ENCODE assay signal across 9 cellular contexts in genomic region chr11:93652161-93652597, GRCh38. TPM values are rescaled to one million over a fixed set of nuclear protein-coding genes. Genes with fewer than 3 reads are reported as not detected.
DNase-seq lines count a peak whose midpoint lies in the region; ATAC-seq and TF ChIP-seq lines count a peak whose summit lies in the region.
"Had no signal": no experiment of that assay in that cellular context is flagged by ENCODE, and none has a peak within 500 bp of the region (broad histone marks: within the 10 kb centered on the region; RNA-seq: fewer than 3 reads in every experiment).

No MANE protein-coding gene starts in this region.

- H3K27ac ChIP-seq in tibial artery = no peak overlapping the region
- H3K27ac ChIP-seq: SJSA1 had no signal

- CTCF ChIA-PET in GM10248 (lab: Yijun Ruan, JAX) = interaction anchor here (0.8 to 6.4 kb wide), 22 partner anchors 9 to 711 kb away, joined by 3 to 90 read pairs (median 4); partner anchors contain the start of gene CEP295

- intact Hi-C loops in tibial artery (cut with DNase I; ENCODE audit: low total_unique reads) = loop anchor here (2.0 kb wide), 1 partner anchor 417 kb away; no protein-coding TSS in a partner anchor

- no peaks in the 10 kb centered on the region for H3K4me1 ChIP-seq in BE2C
- H3K4me1 ChIP-seq in tibial artery = no peaks in the 10 kb centered on the region
- H3K4me1 ChIP-seq: SJSA1 had no signal

- H3K4me3 ChIP-seq in BE2C (ENCODE audit: low read depth, low read length) = no peak overlapping the region
- H3K4me3 ChIP-seq in astrocyte of the cerebellum (ENCODE audit: low read depth, low read length) = no peak overlapping the region
- H3K4me3 ChIP-seq in tibial artery = no peak overlapping the region
- H3K4me3 ChIP-seq: SJSA1 had no signal

- peak; percentile 75 for TF ChIP-seq CTCF in BE2C (IDR thresholded peaks at IDR 0.05; ENCODE audit: low read depth, low read length)
- TF ChIP-seq CTCF in GM10248 (IDR thresholded peaks at IDR 0.05; ENCODE audit: control extremely low read depth, extremely low read depth, low read depth, missing control alignments) = peak; percentile 65
- peak; percentile 54 for TF ChIP-seq CTCF in astrocyte of the cerebellum (IDR thresholded peaks at IDR 0.05; ENCODE audit: low read depth, low read length, missing control alignments)
- TF ChIP-seq CTCF in tibial artery (IDR thresholded peaks at IDR 0.05) = peak; percentile 71 to 75

- POLR2A ChIA-PET in GM10248 (lab: Yijun Ruan, JAX) = no interaction called here

- no peaks in the 10 kb centered on the region for H3K36me3 ChIP-seq in BE2C
- no peaks in the 10 kb centered on the region for H3K36me3 ChIP-seq in tibial artery
- H3K36me3 ChIP-seq: SJSA1 had no signal

- in situ Hi-C loops in astrocyte of the cerebellum (cut with HindIII; ENCODE audit: low sequenced_read_pairs) = no loop called here

- no peaks in the 10 kb centered on the region for H3K27me3 ChIP-seq in BE2C
- peaks cover 0 to 15% of the 10 kb centered on the region in 2 donors for H3K27me3 ChIP-seq in tibial artery
- H3K27me3 ChIP-seq: SJSA1 had no signal

- ATAC-seq in HG03175 (IDR thresholded peaks at IDR 0.05; ENCODE audit: unreplicated experiment) (no peak), HG02759 (IDR thresholded peaks at IDR 0.05; ENCODE audit: unreplicated experiment) (no peak)

- H3K9me3 ChIP-seq in BE2C (no peaks in the 10 kb centered on the region), tibial artery (no peaks in the 10 kb centered on the region)
- H3K9me3 ChIP-seq: SJSA1 had no signal

- DNase-seq in BE2C (peak; percentile 36), GM10248 (ENCODE audit: extremely low spot score) (peak; percentile 18), NCI-H2227 treated with DMSO at 0.1 percent for 48 hours (lab: John Stamatoyannopoulos, UW) (peak; percentile 17), astrocyte of the cerebellum (ENCODE audit: low read depth) (no peak), kidney glomerular epithelial cell (lab: John Stamatoyannopoulos, UW) (peak; percentile 6), tibial artery (no peak)

RNA-seq across cellular contexts. Expression of gene CEP295, which starts 9.3 kb away (rescaled TPM):
- polyA plus RNA-seq in BE2C (2012; ENCODE audit: insufficient read depth, insufficient read length, low read depth) = 6.7 TPM

Comparison
In these comparisons a context has a peak if more than half of its experiments do, and no peak if none do; other contexts are left out.
1. DNase-seq: peak in BE2C (single experiment), GM10248 (single experiment), NCI-H2227 treated with DMSO at 0.1 percent for 48 hours (single experiment) and kidney glomerular epithelial cell (single experiment); none in astrocyte of the cerebellum (single experiment) and tibial artery (0 of 2).
2. Peak in every context shown above with its lines, with median percentiles within 50 percentile points of each other: CTCF ChIP-seq.